Comparison of ENCODE assay signal across 18 cellular contexts in genomic region chr22:22770881-22771280, GRCh38.
DNase-seq lines count a peak whose midpoint lies in the region; ATAC-seq and TF ChIP-seq lines count a peak whose summit lies in the region.
"Had no signal": no experiment of that assay in that cellular context is flagged by ENCODE, and none has a peak within 500 bp of the region (broad histone marks: within the 10 kb centered on the region; RNA-seq: fewer than 3 reads in every experiment).

No MANE protein-coding gene starts in this region.

- H3K4me3 ChIP-seq in heart left ventricle: no peak overlapping the region
- H3K4me3 ChIP-seq: GM12878 had no signal

- ATAC-seq in activated CD8-positive, alpha-beta memory T cell treated with anti-CD3 and anti-CD28 coated beads, Interleukin-2, amount 10 ng/mL, durations not matched to agents 7 days and 5 days: no peak
- no peak for ATAC-seq in effector memory CD8-positive, alpha-beta T cell (replicated peaks)
- no peak for ATAC-seq in heart left ventricle

- peaks cover 10% of the 10 kb centered on the region for H3K27me3 Mint-ChIP-seq in activated CD8-positive, alpha-beta memory T cell treated with anti-CD3 and anti-CD28 coated beads, Interleukin-2, amount 10 ng/mL, durations not matched to agents 7 days and 5 days
- no peaks in the 10 kb centered on the region for H3K27me3 Mint-ChIP-seq in effector memory CD8-positive, alpha-beta T cell
- peaks cover 66% of the 10 kb centered on the region for H3K27me3 Mint-ChIP-seq in type B pancreatic cell

- peaks cover 0 to 20% (median 0%) of the 10 kb centered on the region in 9 donors for H3K27me3 ChIP-seq in heart left ventricle

- no peak overlapping the region for H3K27ac Mint-ChIP-seq in activated CD8-positive, alpha-beta memory T cell treated with anti-CD3 and anti-CD28 coated beads, Interleukin-2, amount 10 ng/mL, durations not matched to agents 7 days and 5 days
- H3K27ac Mint-ChIP-seq in effector memory CD8-positive, alpha-beta T cell: peak overlapping the region; percentile 81 to 94
- no peak overlapping the region for H3K27ac Mint-ChIP-seq in type B pancreatic cell

- CTCF ChIA-PET in activated CD8-positive, alpha-beta memory T cell treated with anti-CD3 and anti-CD28 coated beads, Interleukin-2, amount 10 ng/mL, durations not matched to agents 7 days and 5 days (lab: Charles Lee): interaction anchor here (1.0 to 5.3 kb wide), 21 partner anchors 9 to 188 kb away, joined by 3 to 43 read pairs (median 6); no protein-coding TSS in a partner anchor

- no peaks in the 10 kb centered on the region for H3K36me3 ChIP-seq in heart left ventricle

- no peak overlapping the region for H3K4me3 Mint-ChIP-seq in activated CD8-positive, alpha-beta memory T cell treated with anti-CD3 and anti-CD28 coated beads, Interleukin-2, amount 10 ng/mL, durations not matched to agents 7 days and 5 days
- no peak overlapping the region for H3K4me3 Mint-ChIP-seq in effector memory CD8-positive, alpha-beta T cell
- no peak overlapping the region for H3K4me3 Mint-ChIP-seq in type B pancreatic cell
- H3K4me3 Mint-ChIP-seq: B cell had no signal

- H3K36me3 Mint-ChIP-seq in activated CD8-positive, alpha-beta memory T cell treated with anti-CD3 and anti-CD28 coated beads, Interleukin-2, amount 10 ng/mL, durations not matched to agents 7 days and 5 days: no peaks in the 10 kb centered on the region
- peaks cover 5% of the 10 kb centered on the region for H3K36me3 Mint-ChIP-seq in effector memory CD8-positive, alpha-beta T cell (ENCODE audit: insufficient read depth)
- H3K36me3 Mint-ChIP-seq in type B pancreatic cell: no peaks in the 10 kb centered on the region

- H3K4me1 ChIP-seq in heart left ventricle: no peaks in the 10 kb centered on the region
- H3K4me1 ChIP-seq: Caco-2 had no signal

- no peaks in the 10 kb centered on the region for H3K9me3 Mint-ChIP-seq in activated CD8-positive, alpha-beta memory T cell treated with anti-CD3 and anti-CD28 coated beads, Interleukin-2, amount 10 ng/mL, durations not matched to agents 7 days and 5 days (ENCODE audit: low read depth)
- no peaks in the 10 kb centered on the region for H3K9me3 Mint-ChIP-seq in effector memory CD8-positive, alpha-beta T cell
- no peaks in the 10 kb centered on the region for H3K9me3 Mint-ChIP-seq in type B pancreatic cell

- H3K4me1 Mint-ChIP-seq in activated CD8-positive, alpha-beta memory T cell treated with anti-CD3 and anti-CD28 coated beads, Interleukin-2, amount 10 ng/mL, durations not matched to agents 7 days and 5 days: peaks cover 3% of the 10 kb centered on the region
- peaks cover 58 to 84% of the 10 kb centered on the region in 2 donors for H3K4me1 Mint-ChIP-seq in effector memory CD8-positive, alpha-beta T cell (ENCODE audit: low read depth in 2 of 2)
- no peaks in the 10 kb centered on the region for H3K4me1 Mint-ChIP-seq in type B pancreatic cell (ENCODE audit: unreplicated experiment)

- TF ChIP-seq POLR2A in heart left ventricle (IDR thresholded peaks at IDR 0.05): no peak

- H3K9me3 ChIP-seq in heart left ventricle: no peaks in the 10 kb centered on the region
- H3K9me3 ChIP-seq: Caco-2 had no signal

- DNase-seq in activated CD8-positive, alpha-beta memory T cell treated with anti-CD3 and anti-CD28 coated beads, Interleukin-2, amount 10 ng/mL, durations not matched to agents 7 days and 5 days: peak; percentile 5
- DNase-seq in activated CD8-positive, alpha-beta memory T cell treated with anti-CD3 and anti-CD28 coated beads, Interleukin-2, amount 50 U/mL, for 48 hours: no peak
- DNase-seq in effector memory CD8-positive, alpha-beta T cell: no peak
- peak; percentile 32 for DNase-seq in type B pancreatic cell (ENCODE audit: extremely low spot score, unreplicated experiment)
- DNase-seq in NCI-H446 treated with DMSO at 0.1 percent for 48 hours (lab: John Stamatoyannopoulos, UW): no peak
- no peak for DNase-seq in MV-4-11 (lab: John Stamatoyannopoulos, UW)
- no peak for DNase-seq in heart left ventricle
- DNase-seq: GDM1, GOT3, NCI-H2227 treated with DMSO at 0.1 percent for 48 hours, NCI-H510A, SHP77 treated with DMSO at 0.1 percent for 48 hours had no signal

- intact Hi-C loops in heart left ventricle (cut with DNase I): no loop called here

- H3K27ac ChIP-seq in VCaP: peak overlapping the region; percentile 24; the same call in 1 of the 2 replicates
- H3K27ac ChIP-seq in heart left ventricle: no peak overlapping the region
- H3K27ac ChIP-seq: 22Rv1, RWPE1 had no signal

- TF ChIP-seq CTCF in VCaP (conservative IDR thresholded peaks at IDR 0.05) (no peak), type B pancreatic cell (conservative IDR thresholded peaks at IDR 0.05) (no peak), heart left ventricle (IDR thresholded peaks at IDR 0.05) (no peak)

Comparison
In these comparisons a context has a peak if more than half of its experiments do, and no peak if none do; other contexts are left out.
1. DNase-seq: peak in activated CD8-positive, alpha-beta memory T cell treated with anti-CD3 and anti-CD28 coated beads, Interleukin-2, amount 10 ng/mL, durations not matched to agents 7 days and 5 days (single experiment) and type B pancreatic cell (single experiment); none in activated CD8-positive, alpha-beta memory T cell treated with anti-CD3 and anti-CD28 coated beads, Interleukin-2, amount 50 U/mL, for 48 hours (single experiment), effector memory CD8-positive, alpha-beta T cell (0 of 3), NCI-H446 treated with DMSO at 0.1 percent for 48 hours (single experiment), MV-4-11 (single experiment) and heart left ventricle (0 of 5).
2. H3K27ac Mint-ChIP-seq: peak in effector memory CD8-positive, alpha-beta T cell (2 of 2); none in activated CD8-positive, alpha-beta memory T cell treated with anti-CD3 and anti-CD28 coated beads, Interleukin-2, amount 10 ng/mL, durations not matched to agents 7 days and 5 days (single experiment) and type B pancreatic cell (single experiment).